35 cellular contexts compared by ENCODE assay signal in the genomic region with DNA sequence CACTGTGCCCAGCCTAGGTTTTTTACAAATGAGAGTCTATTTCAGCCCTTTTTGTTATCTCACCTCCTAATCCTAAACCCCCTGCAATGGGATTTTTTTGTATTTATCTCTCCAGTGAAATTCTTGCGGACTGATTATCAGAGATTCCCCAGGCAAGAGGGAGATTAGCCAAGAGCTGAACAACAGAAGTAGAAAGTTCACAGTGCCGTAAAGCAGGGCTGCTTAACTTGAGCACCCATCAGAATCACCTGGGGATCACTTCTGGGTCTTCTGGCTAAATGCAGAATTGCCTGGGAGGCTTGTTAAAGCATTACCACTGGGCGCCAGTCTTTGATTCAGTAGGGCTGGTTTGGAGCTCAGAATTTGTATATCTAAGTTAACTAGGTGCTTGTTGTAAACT. TPM values are rescaled to one million over a fixed set of nuclear protein-coding genes. Genes with fewer than 3 reads are reported as not detected.
"Had no signal": no experiment of that assay in that cellular context is flagged by ENCODE, and none has a peak within 500 bp of the region (broad histone marks: within the 10 kb centered on the region; RNA-seq: fewer than 3 reads in every experiment).

No MANE protein-coding gene starts in this region.

- H3K9me3 Mint-ChIP-seq: dendritic cell treated with granulocyte-macrophage colony-stimulating factor and Interleukin-4, amounts not matched to agents 40 ng/mL and 50 ng/mL, for 4 days; nephron; stimulated activated effector memory CD8-positive, alpha-beta T cell treated with anti-CD3 and anti-CD28 coated beads, Interleukin-12 subunit alpha, Interleukin-12 subunit beta, amount 100 ng/mL, for 72 hours; type B pancreatic cell had no signal

- H3K36me3 Mint-ChIP-seq: memory B cell; mesothelial cell of epicardium; naive thymus-derived CD4-positive, alpha-beta T cell; stimulated activated effector memory CD8-positive, alpha-beta T cell treated with anti-CD3 and anti-CD28 coated beads, Interleukin-12 subunit alpha, Interleukin-12 subunit beta, amount 100 ng/mL, for 72 hours had no signal

- H3K9me3 ChIP-seq: esophagus squamous epithelium, ovary, psoas muscle, sigmoid colon, tibial artery had no signal

- DNase-seq: cerebellar nuclear complex; effector memory CD4-positive, alpha-beta T cell; erythroblast; esophagus squamous epithelium; foreskin melanocyte; head of caudate nucleus; kidney; naive thymus-derived CD4-positive, alpha-beta T cell; nucleus accumbens; ovary; posterior cingulate gyrus; psoas muscle; right cardiac atrium; sigmoid colon; stimulated activated CD4-positive, alpha-beta T cell treated with anti-CD3 and anti-CD28 coated beads, Interleukin-2, amount 100 ng/mL, for 24 hours; stimulated activated CD4-positive, alpha-beta T cell treated with anti-CD3 and anti-CD28 coated beads, Interleukin-4, amount 100 ng/mL, for 24 hours; stimulated activated naive CD4-positive, alpha-beta T cell treated with Interleukin-2 at 50 U/mL for 16 hours; stomach; tibial artery had no signal

- H3K4me1 ChIP-seq: esophagus squamous epithelium, psoas muscle, sigmoid colon, stomach, tibial artery had no signal

- H3K27ac Mint-ChIP-seq: dendritic cell treated with granulocyte-macrophage colony-stimulating factor and Interleukin-4, amounts not matched to agents 40 ng/mL and 50 ng/mL, for 4 days; memory B cell; mesothelial cell of epicardium; naive thymus-derived CD4-positive, alpha-beta T cell; nephron; stimulated activated effector memory CD8-positive, alpha-beta T cell treated with anti-CD3 and anti-CD28 coated beads, Interleukin-12 subunit alpha, Interleukin-12 subunit beta, amount 100 ng/mL, for 72 hours; type B pancreatic cell had no signal

- ATAC-seq: left lobe of liver; naive thymus-derived CD4-positive, alpha-beta T cell; psoas muscle; right cardiac atrium; stimulated activated effector memory CD8-positive, alpha-beta T cell treated with anti-CD3 and anti-CD28 coated beads, Interleukin-12 subunit alpha, Interleukin-12 subunit beta, amount 100 ng/mL, for 72 hours had no signal

- H3K4me1 Mint-ChIP-seq: memory B cell; naive thymus-derived CD4-positive, alpha-beta T cell; nephron; stimulated activated effector memory CD8-positive, alpha-beta T cell treated with anti-CD3 and anti-CD28 coated beads, Interleukin-12 subunit alpha, Interleukin-12 subunit beta, amount 100 ng/mL, for 72 hours had no signal

- H3K27me3 ChIP-seq: esophagus squamous epithelium, ovary, sigmoid colon, stomach, tibial artery had no signal

- H3K27ac ChIP-seq: esophagus squamous epithelium, ovary, psoas muscle, sigmoid colon, stomach, tibial artery had no signal

- H3K4me3 Mint-ChIP-seq: dendritic cell treated with granulocyte-macrophage colony-stimulating factor and Interleukin-4, amounts not matched to agents 40 ng/mL and 50 ng/mL, for 4 days; memory B cell; mesothelial cell of epicardium; naive thymus-derived CD4-positive, alpha-beta T cell; nephron; stimulated activated effector memory CD8-positive, alpha-beta T cell treated with anti-CD3 and anti-CD28 coated beads, Interleukin-12 subunit alpha, Interleukin-12 subunit beta, amount 100 ng/mL, for 72 hours; type B pancreatic cell had no signal

- H3K4me3 ChIP-seq: esophagus squamous epithelium, lung, ovary, psoas muscle, sigmoid colon, stomach, tibial artery had no signal

- H3K36me3 ChIP-seq: esophagus squamous epithelium, ovary, sigmoid colon, stomach, tibial artery had no signal

RNA-seq across cellular contexts. Expression of a gene that starts 1.3 kb away (rescaled TPM):
- total RNA-seq: esophagus squamous epithelium; glomerular endothelial cell; kidney; left lobe of liver; liver; lung; mesothelial cell of epicardium; mucosa of gallbladder; naive thymus-derived CD4-positive, alpha-beta T cell; ovary; psoas muscle; renal cortical epithelial cell; right cardiac atrium; sigmoid colon; skeletal muscle tissue; stomach; temporal lobe; urinary bladder had no signal
- polyA plus RNA-seq: liver; lung; naive thymus-derived CD4-positive, alpha-beta T cell; psoas muscle; right cardiac atrium; sigmoid colon; stomach; urinary bladder had no signal

RNA-seq across cellular contexts. Expression of a gene that starts 14.4 kb away (rescaled TPM):
- total RNA-seq: esophagus squamous epithelium; left lobe of liver; liver; lung; mesothelial cell of epicardium; mucosa of gallbladder; naive thymus-derived CD4-positive, alpha-beta T cell; renal cortical epithelial cell; sigmoid colon; stomach; subcutaneous adipose tissue; temporal lobe; urinary bladder had no signal
- polyA plus RNA-seq: liver; naive thymus-derived CD4-positive, alpha-beta T cell; sigmoid colon; stomach had no signal

RNA-seq across cellular contexts. Expression of a gene that starts 37.2 kb away (rescaled TPM):
- total RNA-seq: esophagus squamous epithelium, glomerular endothelial cell, kidney, left lobe of liver, mesothelial cell of epicardium, mucosa of gallbladder, ovary, psoas muscle, renal cortical epithelial cell, right cardiac atrium, sigmoid colon, skeletal muscle tissue, stomach, subcutaneous adipose tissue, temporal lobe, urinary bladder had no signal
- polyA plus RNA-seq: liver; naive thymus-derived CD4-positive, alpha-beta T cell; psoas muscle; right cardiac atrium; stomach; urinary bladder had no signal

RNA-seq across cellular contexts. Expression of a gene that starts 44.3 kb away (rescaled TPM):
- total RNA-seq: esophagus squamous epithelium; glomerular endothelial cell; kidney; left lobe of liver; liver; lung; mesothelial cell of epicardium; naive thymus-derived CD4-positive, alpha-beta T cell; ovary; psoas muscle; renal cortical epithelial cell; right cardiac atrium; sigmoid colon; skeletal muscle tissue; subcutaneous adipose tissue; temporal lobe; urinary bladder had no signal
- polyA plus RNA-seq: liver; lung; naive thymus-derived CD4-positive, alpha-beta T cell; ovary; right cardiac atrium; urinary bladder had no signal

RNA-seq across cellular contexts. Expression of a gene that starts 55.0 kb away (rescaled TPM):
- total RNA-seq: esophagus squamous epithelium; glomerular endothelial cell; kidney; left lobe of liver; liver; lung; mesothelial cell of epicardium; mucosa of gallbladder; naive thymus-derived CD4-positive, alpha-beta T cell; ovary; psoas muscle; renal cortical epithelial cell; right cardiac atrium; sigmoid colon; skeletal muscle tissue; stomach; subcutaneous adipose tissue; temporal lobe; urinary bladder had no signal
- polyA plus RNA-seq: liver; lung; naive thymus-derived CD4-positive, alpha-beta T cell; ovary; psoas muscle; right cardiac atrium; sigmoid colon; stomach; urinary bladder had no signal
